Comparison of ENCODE assay signal across 8 cellular contexts in the genomic region with DNA sequence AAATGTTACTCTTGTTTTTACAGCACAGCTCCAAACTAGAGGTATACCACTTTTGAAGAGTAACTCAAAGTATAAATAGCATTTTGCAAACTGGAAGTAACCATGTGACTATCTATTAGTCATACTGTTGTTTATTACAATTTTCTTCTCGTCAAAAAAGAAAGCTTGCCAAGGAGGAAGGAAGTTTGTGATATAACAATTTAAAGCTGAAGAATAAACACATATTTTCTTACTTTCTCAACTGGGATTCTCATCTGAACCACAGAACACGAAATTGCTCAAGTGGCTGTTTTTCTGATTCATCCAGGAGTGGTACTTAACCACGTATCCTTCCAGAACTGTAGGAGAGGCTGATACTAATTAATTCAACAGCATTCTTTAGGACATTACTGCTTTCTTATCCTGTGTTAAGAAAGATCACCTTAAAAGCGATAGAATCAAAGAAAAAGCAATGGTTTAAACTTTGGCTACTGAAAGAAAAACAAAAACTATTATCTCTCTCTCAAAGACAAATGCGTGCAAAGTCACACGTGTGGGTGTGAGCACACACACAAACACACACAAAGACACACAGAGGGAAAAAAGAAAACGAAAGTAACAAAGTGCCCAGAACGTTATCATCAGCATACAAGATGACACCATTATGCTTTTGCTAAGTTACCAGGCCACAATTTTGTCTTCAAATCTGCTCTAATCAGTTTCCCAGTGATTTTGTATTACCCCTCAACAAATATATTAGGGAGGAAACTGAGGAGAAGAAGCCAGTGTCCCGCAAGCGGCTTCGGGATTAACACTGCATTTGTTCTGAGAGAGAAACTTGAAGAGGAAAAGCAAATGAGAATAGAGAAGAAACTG. TPM values are rescaled to one million over a fixed set of nuclear protein-coding genes. Genes with fewer than 3 reads are reported as not detected.
A peak's percentile ranks its signal among the peaks of the same experiment; 100 is the strongest.
DNase-seq lines count a peak whose midpoint lies in the region; ATAC-seq, FAIRE-seq and TF ChIP-seq lines count a peak whose summit lies in the region.

CLEC2B (minus strand) TSS at position 48 of the 855 bp plus-strand sequence.

- H3K9ac ChIP-seq in OCI-LY3 (ENCODE audit: low read length): peak within 1 kb of the TSS; percentile 67
- H3K9ac ChIP-seq in mammary epithelial cell (ENCODE audit: insufficient read depth, low read length): peak within 1 kb of the TSS; percentile 63
- H3K9ac ChIP-seq in HepG2 (ENCODE audit: insufficient read depth, low read depth, low read length): no peak within 1 kb of the TSS
- H3K9ac ChIP-seq in subcutaneous abdominal adipose tissue (ENCODE audit: low read length in 5 of 5): peak within 1 kb of the TSS; percentile 72 to 96 (median 78)

- TF ChIP-seq CTCF in OCI-LY3 (IDR thresholded peaks at IDR 0.05; ENCODE audit: low read depth, low read length) (no peak), mammary epithelial cell (conservative IDR thresholded peaks at IDR 0.05 in 1 of 2, IDR thresholded peaks at IDR 0.05 in 1 of 2; ENCODE audit: extremely low read depth in 1 of 2, insufficient read depth in 1 of 2, low read depth in 1 of 2, low read length in 2 of 2) (no peak), HepG2 (CRISPR knock-in tag; IDR thresholded peaks at IDR 0.05) (no peak)

- H3K9me3 ChIP-seq in CD8-positive, alpha-beta memory T cell (ENCODE audit: low read length): no peaks in the 10 kb centered on the region
- H3K9me3 ChIP-seq in OCI-LY3 (ENCODE audit: insufficient read depth, low read length) (no peaks in the 10 kb centered on the region), mammary epithelial cell (replicated peaks; ENCODE audit: insufficient read depth, low read length) (no peaks in the 10 kb centered on the region), HepG2 (ENCODE audit: low read length) (no peaks in the 10 kb centered on the region), subcutaneous abdominal adipose tissue (ENCODE audit: control insufficient read depth in 5 of 5, low read length in 5 of 5) (no peaks in the 10 kb centered on the region)

- H3K4me1 Mint-ChIP-seq in CD8-positive, alpha-beta memory T cell: peaks cover 20 to 40% (median 22%) of the 10 kb centered on the region in 3 donors

- intact Hi-C loops in mammary epithelial cell (cut with micrococcal nuclease): loop anchor here (2.0 kb wide), 1 partner anchor 55 kb away; no protein-coding TSS in a partner anchor
- intact Hi-C loops in HepG2 (cut with micrococcal nuclease; ENCODE audit: unreplicated experiment): no loop called here

- no peaks in the 10 kb centered on the region for H3K36me3 ChIP-seq in CD8-positive, alpha-beta memory T cell (ENCODE audit: insufficient read depth, low read length)
- H3K36me3 ChIP-seq in OCI-LY3 (replicated peaks; ENCODE audit: low read depth, low read length) (no peaks in the 10 kb centered on the region), mammary epithelial cell (ENCODE audit: insufficient read depth, low read length) (no peaks in the 10 kb centered on the region), HepG2 (replicated peaks in 1 of 2; ENCODE audit: control insufficient read depth in 1 of 2, insufficient read depth in 2 of 2, low read length in 2 of 2) (no peaks in the 10 kb centered on the region), subcutaneous abdominal adipose tissue (ENCODE audit: control insufficient read depth in 5 of 5, insufficient read depth in 5 of 5, low read length in 5 of 5) (no peaks in the 10 kb centered on the region)

- 23% methylated on average over 10 of the region's 11 CpGs for WGBS in mammary epithelial cell (ENCODE audit: low coverage, missing lambda C conversion rate)
- 17% methylated on average over 11 of the region's 11 CpGs for WGBS in HepG2 (ENCODE audit: low lambda C conversion rate)

- H3K9me3 Mint-ChIP-seq in CD8-positive, alpha-beta memory T cell: no peaks in the 10 kb centered on the region

- peak within 1 kb of the TSS; percentile 89 to 100 (median 96) for H3K27ac Mint-ChIP-seq in CD8-positive, alpha-beta memory T cell

- H3K79me2 ChIP-seq in OCI-LY3 (ENCODE audit: low read length): no peaks in the 10 kb centered on the region
- no peaks in the 10 kb centered on the region for H3K79me2 ChIP-seq in mammary epithelial cell (ENCODE audit: insufficient read depth, low read length)
- H3K79me2 ChIP-seq in HepG2 (ENCODE audit: insufficient read depth, low read length): no peaks in the 10 kb centered on the region

- H2AFZ ChIP-seq in OCI-LY3 (ENCODE audit: low read depth, low read length) (peak within 1 kb of the TSS; percentile 99), mammary epithelial cell (ENCODE audit: low read depth, low read length) (peak within 1 kb of the TSS; percentile 83), HepG2 (ENCODE audit: low read length) (no peak within 1 kb of the TSS)

- TF ChIP-seq POLR2A in HepG2 (IDR thresholded peaks at IDR 0.05; ENCODE audit: insufficient read depth in 1 of 2, low read depth in 2 of 2, low read length in 2 of 2): no peak

- H3K27me3 ChIP-seq in CD8-positive, alpha-beta memory T cell (ENCODE audit: insufficient read depth, low read length, poor library complexity, severe bottlenecking): no peaks in the 10 kb centered on the region
- H3K27me3 ChIP-seq in OCI-LY3 (ENCODE audit: low read depth, low read length) (no peaks in the 10 kb centered on the region), mammary epithelial cell (ENCODE audit: insufficient read depth, low read length) (no peaks in the 10 kb centered on the region), HepG2 (ENCODE audit: control insufficient read depth in 1 of 2, insufficient read depth in 2 of 2, low read length in 2 of 2) (no peaks in the 10 kb centered on the region), subcutaneous abdominal adipose tissue (ENCODE audit: control insufficient read depth in 5 of 5, insufficient read depth in 4 of 5, low read length in 5 of 5) (no peaks in the 10 kb centered on the region)

- FAIRE-seq in HepG2 (lab: Jason Lieb, UNC): no peak

- ATAC-seq in GM21737 (IDR thresholded peaks at IDR 0.05; ENCODE audit: unreplicated experiment) (peak; percentile 38), HepG2 (no peak)

- in situ Hi-C loops in mammary epithelial cell (cut with MboI; ENCODE audit: low sequenced_read_pairs in 2 of 2) (no loop called here), HepG2 (cut with HindIII; ENCODE audit: extremely low pct_ligation_motif_present, low pct_unique_long_range_greater_than_20kb) (no loop called here)

- H3K27ac ChIP-seq in CD8-positive, alpha-beta memory T cell (ENCODE audit: low read depth, low read length): peak within 1 kb of the TSS; percentile 73
- no peak within 1 kb of the TSS for H3K27ac ChIP-seq in OCI-LY3 (ENCODE audit: low read length)
- H3K27ac ChIP-seq in mammary epithelial cell (ENCODE audit: insufficient read depth, low read depth, low read length): peak within 1 kb of the TSS; percentile 70
- H3K27ac ChIP-seq in HepG2 (ENCODE audit: extremely low read length, insufficient read depth, low read length): no peak within 1 kb of the TSS
- peak within 1 kb of the TSS; percentile 98 for H3K27ac ChIP-seq in subcutaneous abdominal adipose tissue (ENCODE audit: low read depth, low read length)

- DNase-seq in CD8-positive, alpha-beta memory T cell: peak in 3 of 5 donors; percentile 59 to 63 (median 61)
- DNase-seq in mammary epithelial cell: peak; percentile 92
- no peak for DNase-seq in HepG2 (ENCODE audit: low spot score)
- no peak for DNase-seq in HEK293T (ENCODE audit: extremely low spot score)
- no peak for DNase-seq in NCI-H1105 treated with DMSO at 0.1 percent for 48 hours (lab: John Stamatoyannopoulos, UW)

- no peak for TF ChIP-seq RAD21 in HepG2 (CRISPR knock-in tag; IDR thresholded peaks at IDR 0.05)

- peak within 1 kb of the TSS; percentile 88 to 97 (median 91) for H3K4me3 Mint-ChIP-seq in CD8-positive, alpha-beta memory T cell

- peaks cover 9% of the 10 kb centered on the region for H3K4me1 ChIP-seq in CD8-positive, alpha-beta memory T cell (ENCODE audit: insufficient read depth, low read length)
- H3K4me1 ChIP-seq in OCI-LY3 (ENCODE audit: low read length) (peaks cover 25% of the 10 kb centered on the region), mammary epithelial cell (ENCODE audit: insufficient read depth, low read length) (peaks cover 26% of the 10 kb centered on the region), HepG2 (ENCODE audit: insufficient read depth, low read length) (peaks cover 6% of the 10 kb centered on the region; the same call in 1 of the 2 replicates), subcutaneous abdominal adipose tissue (ENCODE audit: control insufficient read depth in 5 of 5, insufficient read depth in 5 of 5, low read length in 5 of 5) (peaks cover 0 to 23% (median 16%) of the 10 kb centered on the region in 5 donors)

- BruUV-seq in mammary epithelial cell (replicated peaks; lab: Mats Ljungman, UMichigan) (TSS peak; percentile 42), HepG2 (replicated peaks; lab: Mats Ljungman, UMichigan) (no TSS peak)

- H3K4me2 ChIP-seq in OCI-LY3 (ENCODE audit: low read length) (peak within 1 kb of the TSS; percentile 94), mammary epithelial cell (ENCODE audit: insufficient read depth, low read depth, low read length) (peak within 1 kb of the TSS; percentile 89), HepG2 (ENCODE audit: low read depth, low read length) (peak within 1 kb of the TSS; percentile 44)

- H4K20me1 ChIP-seq in OCI-LY3 (ENCODE audit: insufficient read depth, low read length) (no peaks in the 10 kb centered on the region), mammary epithelial cell (ENCODE audit: insufficient read depth, low read length) (no peaks in the 10 kb centered on the region), HepG2 (ENCODE audit: insufficient read depth, low read length) (no peaks in the 10 kb centered on the region)

- no peaks in the 10 kb centered on the region for H3K27me3 Mint-ChIP-seq in CD8-positive, alpha-beta memory T cell

- peaks cover 3 to 34% (median 4%) of the 10 kb centered on the region in 3 donors for H3K36me3 Mint-ChIP-seq in CD8-positive, alpha-beta memory T cell

- peak within 1 kb of the TSS; percentile 65 for H3K4me3 ChIP-seq in CD8-positive, alpha-beta memory T cell (ENCODE audit: low read length)
- peak within 1 kb of the TSS; percentile 77 for H3K4me3 ChIP-seq in OCI-LY3 (ENCODE audit: low read length)
- H3K4me3 ChIP-seq in mammary epithelial cell (replicated peaks in 1 of 3; ENCODE audit: insufficient read depth in 1 of 3, low read depth in 2 of 3, low read length in 3 of 3): peak within 1 kb of the TSS; percentile 45 to 56 (median 53)
- H3K4me3 ChIP-seq in HepG2 (replicated peaks in 1 of 3; ENCODE audit: insufficient read depth in 1 of 3, low read depth in 2 of 3, low read length in 3 of 3): peak within 1 kb of the TSS in 1 of 3 experiments; percentile 1; a peak in 1 of 6 replicates
- H3K4me3 ChIP-seq in subcutaneous abdominal adipose tissue (ENCODE audit: low read depth in 1 of 5, low read length in 5 of 5): peak within 1 kb of the TSS; percentile 64 to 84 (median 78)

- dilution Hi-C loops in mammary epithelial cell (cut with HindIII; ENCODE audit: low sequenced_read_pairs): no loop called here

- TF ChIP-seq EP300 in HepG2 (IDR thresholded peaks at IDR 0.05; ENCODE audit: low read depth in 2 of 2, low read length in 2 of 2) (no peak), HepG2 (CRISPR knock-in tag; IDR thresholded peaks at IDR 0.05; ENCODE audit: borderline replicate concordance) (no peak)

- CTCF ChIA-PET in CD8-positive, alpha-beta memory T cell (lab: Charles Lee): interaction anchor here (0.8 to 1.6 kb wide), 6 partner anchors 12 to 70 kb away, joined by 3 to 9 read pairs (median 4); no protein-coding TSS in a partner anchor
- CTCF ChIA-PET in mammary epithelial cell (lab: Charles Lee; ENCODE audit: low non-redundant PET) (interaction anchor here (0.7 kb wide), 2 partner anchors 72 to 415 kb away, joined by 3 read pairs; no protein-coding TSS in a partner anchor), HepG2 (lab: Yijun Ruan, JAX; ENCODE audit: low intra/inter-chr PET ratio, low total read pairs) (no interaction called here), HEK293T (lab: Yijun Ruan, JAX) (no interaction called here)

- POLR2A ChIA-PET in CD8-positive, alpha-beta memory T cell (lab: Charles Lee): interaction anchor here (0.8 to 2.0 kb wide), 6 partner anchors 12 to 421 kb away, joined by 3 to 21 read pairs (median 5); partner anchors contain the start of gene CD69
- POLR2A ChIA-PET in HepG2 (lab: Yijun Ruan, JAX) (no interaction called here), HEK293T (lab: Yijun Ruan, JAX) (no interaction called here)

RNA-seq across cellular contexts. Expression of gene CLEC2B, which starts in this region (rescaled TPM):
- 10 to 100 TPM; 13.7 to 16.5 TPM for total RNA-seq in CD8-positive, alpha-beta memory T cell
- 72.9 TPM for polyA plus RNA-seq in CD8-positive, alpha-beta memory T cell
- total RNA-seq in mammary epithelial cell: under 1 TPM; 0.17 to 0.42 TPM
- polyA plus RNA-seq in mammary epithelial cell: 0.44 TPM
- 2.1 TPM for polyA minus RNA-seq in mammary epithelial cell
- not detected in 2 replicates for total RNA-seq in HepG2 (2016; rRNA removed; fragmentation: Illumina TruSeq; extraction: Trizol)
- total RNA-seq in HepG2 (2016; cell fraction: cytosol; rRNA removed; fragmentation: Illumina TruSeq; extraction: Trizol; ENCODE audit: low read depth): not detected in 2 replicates
- not detected in 2 replicates for total RNA-seq in HepG2 (2016; cell fraction: insoluble cytoplasmic fraction; rRNA removed; fragmentation: Illumina TruSeq; extraction: Trizol)
- not detected in 2 replicates for total RNA-seq in HepG2 (2016; cell fraction: membrane; rRNA removed; fragmentation: Illumina TruSeq; extraction: Trizol)
- total RNA-seq in HepG2 (2016; cell fraction: nucleus; rRNA removed; fragmentation: Illumina TruSeq; extraction: Trizol): not detected in 2 replicates
- polyA plus RNA-seq in HepG2 (2011; rRNA removed): not detected in 2 replicates
- not detected in 2 replicates for polyA plus RNA-seq in HepG2 (2011; cell fraction: cytosol; rRNA removed)
- not detected in 2 replicates for polyA plus RNA-seq in HepG2 (2011; cell fraction: nucleus; rRNA removed)
- polyA plus RNA-seq in HepG2 (2012): not detected in 2 replicates
- polyA plus RNA-seq in HepG2 (2016; cell fraction: cytosol; fragmentation: Illumina TruSeq; extraction: Trizol; ENCODE audit: low read depth): not detected in 2 replicates
- polyA plus RNA-seq in HepG2 (2016; cell fraction: insoluble cytoplasmic fraction; fragmentation: Illumina TruSeq; extraction: Trizol; ENCODE audit: low read depth): not detected in 2 replicates
- polyA plus RNA-seq in HepG2 (2016; cell fraction: membrane; fragmentation: Illumina TruSeq; extraction: Trizol; ENCODE audit: low read depth): not detected in 2 replicates
- polyA plus RNA-seq in HepG2 (2016; cell fraction: nucleus; fragmentation: Illumina TruSeq; extraction: Trizol; ENCODE audit: insufficient read depth, low read depth): not detected in 2 replicates
- polyA minus RNA-seq in HepG2 (2011; rRNA and poly(A)+ RNA removed; ENCODE audit: low replicate concordance): 0.80 TPM in 1 of 2 replicates, not detected in the other
- polyA minus RNA-seq in HepG2 (2011; cell fraction: cytosol; rRNA and poly(A)+ RNA removed): not detected in 2 replicates
- not detected in 2 replicates for polyA minus RNA-seq in HepG2 (2011; cell fraction: nucleus; rRNA and poly(A)+ RNA removed)

Comparison
In these comparisons a context has a peak if more than half of its experiments do, and no peak if none do; other contexts are left out.
1. RNA of gene CLEC2B (total RNA-seq): 13.7 to 16.5 TPM in CD8-positive, alpha-beta memory T cell; 0.17 to 0.42 TPM in mammary epithelial cell and not detected in HepG2; every median in the first group is over 10 times any median in the second.
2. RNA of gene CLEC2B (polyA plus RNA-seq): 72.9 TPM in CD8-positive, alpha-beta memory T cell (single experiment); 0.44 TPM in mammary epithelial cell (single experiment) and not detected in HepG2; every median in the first group is over 10 times any median in the second.
3. DNase-seq: peak in CD8-positive, alpha-beta memory T cell (3 of 5) and mammary epithelial cell (single experiment); none in HepG2 (single experiment), HEK293T (single experiment) and NCI-H1105 treated with DMSO at 0.1 percent for 48 hours (single experiment).
4. H3K27ac ChIP-seq: peak in CD8-positive, alpha-beta memory T cell (single experiment), mammary epithelial cell (single experiment) and subcutaneous abdominal adipose tissue (single experiment); none in OCI-LY3 (single experiment) and HepG2 (single experiment).
5. H3K4me2 ChIP-seq: peak in every context shown above with its lines; median percentile 94 in OCI-LY3; 89 in mammary epithelial cell; 44 in HepG2.
6. CTCF ChIA-PET loops: an anchor here in CD8-positive, alpha-beta memory T cell (0.8 to 1.6 kb wide) and mammary epithelial cell (0.7 kb wide); none called in HepG2 and HEK293T.